Comparison of ENCODE assay signal across 7 cellular contexts in genomic region chr6:152380993-152381898, GRCh38.
DNase-seq lines count a peak whose midpoint lies in the region; ATAC-seq and TF ChIP-seq lines count a peak whose summit lies in the region.

No MANE protein-coding gene starts in this region.

- peak overlapping the region; percentile 42 to 46 (median 43) for H3K4me3 ChIP-seq in stomach

- H3K36me3 Mint-ChIP-seq in chondrocyte (ENCODE audit: low read depth) = peaks cover 7% of the 10 kb centered on the region

- H3K27ac Mint-ChIP-seq in chondrocyte (ENCODE audit: unreplicated experiment) = peak overlapping the region; percentile 100

- DNase-seq in LHCN-M2 (ENCODE audit: low read depth) (peak; percentile 96), chondrocyte (ENCODE audit: low spot score) (peak; percentile 84), kidney tubule cell (ENCODE audit: low spot score) (peak; percentile 96), stomach (peak; percentile 41)

- no peaks in the 10 kb centered on the region for H3K27me3 ChIP-seq in stomach

- H3K36me3 ChIP-seq in stomach = peaks cover 0 to 5% (median 1%) of the 10 kb centered on the region in 4 donors

- peaks cover 36% of the 10 kb centered on the region for H3K4me1 Mint-ChIP-seq in chondrocyte (ENCODE audit: low read depth)

- no peaks in the 10 kb centered on the region for H3K27me3 Mint-ChIP-seq in chondrocyte (ENCODE audit: low read depth)

- no peaks in the 10 kb centered on the region for H3K9me3 ChIP-seq in stomach

- peak overlapping the region; percentile 45 to 89 (median 84) for H3K27ac ChIP-seq in stomach

- peak overlapping the region; percentile 93 for H3K4me3 Mint-ChIP-seq in chondrocyte (ENCODE audit: unreplicated experiment)

- H3K4me1 ChIP-seq in stomach = peaks cover 0 to 11% (median 2%) of the 10 kb centered on the region in 4 donors

- 11 to 18% (median 15%) methylated on average over 10 to 17 of the region's 17 CpGs for WGBS in stomach, 5 donors

- ATAC-seq in HG02970 (IDR thresholded peaks at IDR 0.05; ENCODE audit: low FRiP score, unreplicated experiment) (no peak), GM21526 (IDR thresholded peaks at IDR 0.05; ENCODE audit: low FRiP score, unreplicated experiment) (no peak), HG03520 (IDR thresholded peaks at IDR 0.05; ENCODE audit: unreplicated experiment) (no peak)

- no peaks in the 10 kb centered on the region for H3K9me3 Mint-ChIP-seq in chondrocyte (ENCODE audit: low read depth)

- no peak for TF ChIP-seq EP300 in stomach (IDR thresholded peaks at IDR 0.05)

- intact Hi-C loops in stomach (cut with DNase I; ENCODE audit: low total_unique reads) = no loop called here

- no peak for TF ChIP-seq POLR2A in stomach (IDR thresholded peaks at IDR 0.05)

- TF ChIP-seq CTCF in chondrocyte (IDR thresholded peaks at IDR 0.05) (peak; percentile 49), stomach (IDR thresholded peaks at IDR 0.05) (no peak)

Comparison
In these comparisons a context has a peak if more than half of its experiments do, and no peak if none do; other contexts are left out.
1. DNase-seq: peak in every context shown above with its lines; median percentile 96 in LHCN-M2; 96 in kidney tubule cell; 84 in chondrocyte; 41 in stomach.